15 cellular contexts compared by ENCODE assay signal in genomic region chr11:8715501-8715900, GRCh38. TPM values are rescaled to one million over a fixed set of nuclear protein-coding genes. Genes with fewer than 3 reads are reported as not detected.
DNase-seq lines count a peak whose midpoint lies in the region; ATAC-seq and TF ChIP-seq lines count a peak whose summit lies in the region.
"Had no signal": no experiment of that assay in that cellular context is flagged by ENCODE, and none has a peak within 500 bp of the region (broad histone marks: within the 10 kb centered on the region; RNA-seq: fewer than 3 reads in every experiment).

No MANE protein-coding gene starts in this region.

- H4K20me1 ChIP-seq in smooth muscle cell (ENCODE audit: low read depth): peaks cover 25% of the 10 kb centered on the region

- no peak overlapping the region for H3K9ac ChIP-seq in smooth muscle cell (ENCODE audit: low read depth)

- H3K4me1 ChIP-seq in lower lobe of right lung: peaks cover 54% of the 10 kb centered on the region
- H3K4me1 ChIP-seq in smooth muscle cell (ENCODE audit: low read depth): peaks cover 28% of the 10 kb centered on the region
- no peaks in the 10 kb centered on the region for H3K4me1 ChIP-seq in HAP-1

- H3K4me2 ChIP-seq in smooth muscle cell: no peak overlapping the region

- H3F3A ChIP-seq in smooth muscle cell (ENCODE audit: low read depth): peaks cover 17% of the 10 kb centered on the region

- DNase-seq in G401 (ENCODE audit: low spot score): peak; percentile 69
- DNase-seq in coronary artery (ENCODE audit: low spot score): no peak
- no peak for DNase-seq in lower lobe of right lung
- DNase-seq in smooth muscle cell (lab: John Stamatoyannopoulos, UW; ENCODE audit: unreplicated experiment): no peak
- no peak for DNase-seq in stimulated activated naive CD8-positive, alpha-beta T cell treated with anti-CD3 and anti-CD28 coated beads, Interleukin-15, Interleukin-2, amounts not matched to agents 100 U/mL and 50 U/mL, for 24 hours
- no peak for DNase-seq in SHP77 (lab: John Stamatoyannopoulos, UW)
- DNase-seq in HAP-1 (ENCODE audit: low spot score in 2 of 2): no peak
- DNase-seq: activated CD8-positive, alpha-beta memory T cell treated with anti-CD3 and anti-CD28 coated beads for 24 hours; activated effector memory CD4-positive, alpha-beta T cell treated with Interleukin-2 at 50 U/mL for 16 hours; Calu3; effector CD4-positive, alpha-beta T cell; NCI-H1105; NCI-H2227 treated with DMSO at 0.1 percent for 48 hours; stimulated activated CD8-positive, alpha-beta memory T cell treated with anti-CD3 and anti-CD28 coated beads, Interleukin-4, amount 100 ng/mL, for 48 hours had no signal

- H3K9me3 ChIP-seq in lower lobe of right lung (no peaks in the 10 kb centered on the region), smooth muscle cell (replicated peaks; ENCODE audit: low read depth) (no peaks in the 10 kb centered on the region), HAP-1 (no peaks in the 10 kb centered on the region)

- H3K27me3 ChIP-seq in lower lobe of right lung (ENCODE audit: low read depth) (no peaks in the 10 kb centered on the region), smooth muscle cell (ENCODE audit: low read depth) (no peaks in the 10 kb centered on the region), HAP-1 (ENCODE audit: low read depth) (no peaks in the 10 kb centered on the region)

- 97% methylated on average over 15 of the region's 15 CpGs for WGBS in smooth muscle cell (ENCODE audit: low lambda C conversion rate)

- ATAC-seq in lower lobe of right lung: no peak
- no peak for ATAC-seq in GM18861 (IDR thresholded peaks at IDR 0.05; ENCODE audit: unreplicated experiment)
- no peak for ATAC-seq in stimulated activated naive CD8-positive, alpha-beta T cell treated with anti-CD3 and anti-CD28 coated beads, Interleukin-15, Interleukin-2, amounts not matched to agents 100 U/mL and 50 U/mL, for 24 hours

- intact Hi-C loops in lower lobe of right lung (cut with DNase I): no loop called here

- in situ Hi-C loops in G401 (cut with HindIII; ENCODE audit: low sequenced_read_pairs): no loop called here
- in situ Hi-C loops in HAP-1 (cut with MboI; ENCODE audit: low sequenced_read_pairs): no loop called here

- H3K27ac ChIP-seq in coronary artery (peak overlapping the region; percentile 19 to 33), lower lobe of right lung (peak overlapping the region; percentile 41), smooth muscle cell (ENCODE audit: low read depth) (peak overlapping the region; percentile 17)

- peaks cover 15% of the 10 kb centered on the region for H3K79me2 ChIP-seq in smooth muscle cell (ENCODE audit: low read depth)

- H3K36me3 ChIP-seq in lower lobe of right lung: peaks cover 61% of the 10 kb centered on the region
- H3K36me3 ChIP-seq in smooth muscle cell (ENCODE audit: low read depth): no peaks in the 10 kb centered on the region
- peaks cover 4% of the 10 kb centered on the region; the same call in 1 of the 2 replicates for H3K36me3 ChIP-seq in HAP-1 (replicated peaks)

- H2AFZ ChIP-seq in smooth muscle cell (ENCODE audit: low read depth): no peak overlapping the region

- TF ChIP-seq CTCF in coronary artery (IDR thresholded peaks at IDR 0.05) (no peak), lower lobe of right lung (IDR thresholded peaks at IDR 0.05) (no peak), smooth muscle cell (IDR thresholded peaks at IDR 0.05; ENCODE audit: borderline replicate concordance, insufficient read depth, poor library complexity, severe bottlenecking) (no peak)

- H3K4me3 ChIP-seq in coronary artery (no peak overlapping the region), lower lobe of right lung (no peak overlapping the region), smooth muscle cell (no peak overlapping the region), HAP-1 (no peak overlapping the region)

RNA-seq across cellular contexts. Expression of gene RPL27A, which starts 32.9 kb away (rescaled TPM):
- total RNA-seq in G401 (2014; rRNA removed; shearing (Covaris generic)): 1,481 and 2,040 TPM in 2 replicates
- 920 TPM for total RNA-seq in lower lobe of right lung
- total RNA-seq in smooth muscle cell: 731 and 1,140 TPM in 2 replicates
- 817 and 878 TPM in 2 replicates for polyA plus RNA-seq in smooth muscle cell

RNA-seq across cellular contexts. Expression of gene TRIM66, which starts 33.0 kb away (rescaled TPM):
- total RNA-seq in G401 (2014; rRNA removed; shearing (Covaris generic)): 0.49 and 2.4 TPM in 2 replicates
- total RNA-seq in lower lobe of right lung: 11.0 TPM
- 5.8 and 7.1 TPM in 2 replicates for total RNA-seq in smooth muscle cell
- polyA plus RNA-seq in smooth muscle cell: 0.24 and 0.93 TPM in 2 replicates
